ENCODE assay signal across 18 cellular contexts in genomic region chr11:75259711-75260110, GRCh38. TPM values are rescaled to one million over a fixed set of nuclear protein-coding genes. Genes with fewer than 3 reads are reported as not detected.
DNase-seq lines count a peak whose midpoint lies in the region; ATAC-seq and TF ChIP-seq lines count a peak whose summit lies in the region.
"Had no signal": no experiment of that assay in that cellular context is flagged by ENCODE, and none has a peak within 500 bp of the region (broad histone marks: within the 10 kb centered on the region; RNA-seq: fewer than 3 reads in every experiment).

No MANE protein-coding gene starts in this region.

- H3K27me3 ChIP-seq in Panc1 (ENCODE audit: control insufficient read depth, insufficient read depth, low read length): peaks cover 4% of the 10 kb centered on the region; the same call in 1 of the 2 replicates
- H3K27me3 ChIP-seq: ovary had no signal

- no TSS peak for BruUV-seq in Panc1 (replicated peaks; lab: Mats Ljungman, UMichigan)
- BruUV-seq in MCF 10A (replicated peaks; lab: Mats Ljungman, UMichigan): no TSS peak

- peaks cover 35% of the 10 kb centered on the region for H3K4me1 ChIP-seq in Panc1 (ENCODE audit: control insufficient read depth, insufficient read depth, low read length)

- intact Hi-C loops in Panc1 (cut with micrococcal nuclease; ENCODE audit: unreplicated experiment): no loop called here
- intact Hi-C loops in MCF 10A (cut with micrococcal nuclease): no loop called here

- H3K36me3 Mint-ChIP-seq in activated naive CD4-positive, alpha-beta T cell treated with anti-CD3 and anti-CD28 coated beads, Interleukin-2, amount 10 ng/mL, durations not matched to agents 7 days and 5 days: no peaks in the 10 kb centered on the region
- H3K36me3 Mint-ChIP-seq in activated naive CD4-positive, alpha-beta T cell treated with anti-CD3 and anti-CD28 coated beads, Interleukin-2, amount 50 U/mL, for 72 hours: no peaks in the 10 kb centered on the region
- H3K36me3 Mint-ChIP-seq in immature natural killer cell: no peaks in the 10 kb centered on the region
- H3K36me3 Mint-ChIP-seq in stimulated activated effector memory CD8-positive, alpha-beta T cell treated with anti-CD3 and anti-CD28 coated beads, Interleukin-12 subunit alpha, Interleukin-12 subunit beta, amount 100 ng/mL, for 72 hours: no peaks in the 10 kb centered on the region
- no peaks in the 10 kb centered on the region for H3K36me3 Mint-ChIP-seq in MCF 10A (ENCODE audit: insufficient read depth, unreplicated experiment)

- no peak overlapping the region for H3K27ac Mint-ChIP-seq in activated naive CD4-positive, alpha-beta T cell treated with anti-CD3 and anti-CD28 coated beads, Interleukin-2, amount 10 ng/mL, durations not matched to agents 7 days and 5 days
- peak overlapping the region in 1 of 2 donors; percentile 75 for H3K27ac Mint-ChIP-seq in activated naive CD4-positive, alpha-beta T cell treated with anti-CD3 and anti-CD28 coated beads, Interleukin-2, amount 50 U/mL, for 72 hours
- H3K27ac Mint-ChIP-seq in immature natural killer cell: peak overlapping the region; percentile 81 to 95 (median 88)
- peak overlapping the region; percentile 50 for H3K27ac Mint-ChIP-seq in stimulated activated effector memory CD8-positive, alpha-beta T cell treated with anti-CD3 and anti-CD28 coated beads, Interleukin-12 subunit alpha, Interleukin-12 subunit beta, amount 100 ng/mL, for 72 hours
- H3K27ac Mint-ChIP-seq in MCF 10A (ENCODE audit: low read depth, unreplicated experiment): no peak overlapping the region

- peak; percentile 11 for DNase-seq in activated naive CD4-positive, alpha-beta T cell treated with anti-CD3 and anti-CD28 coated beads, Interleukin-2, amount 10 ng/mL, durations not matched to agents 7 days and 5 days
- DNase-seq in activated naive CD4-positive, alpha-beta T cell treated with anti-CD3 and anti-CD28 coated beads, Interleukin-2, amount 50 U/mL, for 72 hours (ENCODE audit: low spot score in 2 of 2): no peak
- DNase-seq in Panc1 (ENCODE audit: low read depth, low spot score) (no peak), immature natural killer cell (no peak), MCF 10A (ENCODE audit: unreplicated experiment) (no peak), NAMALWA (ENCODE audit: low spot score) (no peak)
- no peak for DNase-seq in stimulated activated effector memory CD8-positive, alpha-beta T cell treated with anti-CD3 and anti-CD28 coated beads, Interleukin-12 subunit alpha, Interleukin-12 subunit beta, amount 100 ng/mL, for 72 hours (ENCODE audit: low spot score in 2 of 2)
- DNase-seq: activated CD4-positive, alpha-beta T cell treated with anti-CD3 and anti-CD28 coated beads, Interleukin-2, amount 50 U/mL, for 48 hours; Kasumi-1; NCI-H1105 treated with DMSO at 0.1 percent for 48 hours; NCI-H2107; NCI-H524; stimulated activated CD4-positive, alpha-beta T cell treated with anti-CD3 and anti-CD28 coated beads, Interleukin-2, amount 100 ng/mL, for 24 hours; stimulated activated naive CD8-positive, alpha-beta T cell treated with anti-CD3 and anti-CD28 coated beads, Interleukin-15, Interleukin-2, amounts not matched to agents 100 U/mL and 50 U/mL, for 24 hours; SW 1271; trophoblast cell had no signal

- H3K27ac ChIP-seq in Panc1 (ENCODE audit: low read length): no peak overlapping the region
- H3K27ac ChIP-seq: ovary had no signal

- in situ Hi-C loops in Panc1 (cut with HindIII; ENCODE audit: low pct_unique_long_range_greater_than_20kb, low sequenced_read_pairs): no loop called here

- H3K4me3 Mint-ChIP-seq in activated naive CD4-positive, alpha-beta T cell treated with anti-CD3 and anti-CD28 coated beads, Interleukin-2, amount 10 ng/mL, durations not matched to agents 7 days and 5 days: no peak overlapping the region
- H3K4me3 Mint-ChIP-seq in immature natural killer cell (peak overlapping the region in 2 of 5 donors; percentile 35 to 70), MCF 10A (ENCODE audit: unreplicated experiment) (no peak overlapping the region)
- H3K4me3 Mint-ChIP-seq in stimulated activated effector memory CD8-positive, alpha-beta T cell treated with anti-CD3 and anti-CD28 coated beads, Interleukin-12 subunit alpha, Interleukin-12 subunit beta, amount 100 ng/mL, for 72 hours: no peak overlapping the region

- ATAC-seq in activated naive CD4-positive, alpha-beta T cell treated with anti-CD3 and anti-CD28 coated beads, Interleukin-2, amount 50 U/mL, for 72 hours: no peak
- ATAC-seq in Panc1 (0 out of 2 replicates have a peak, but pooled peaks have one; percentile 11), HG02759 (IDR thresholded peaks at IDR 0.05; ENCODE audit: unreplicated experiment) (no peak)
- ATAC-seq in stimulated activated effector memory CD8-positive, alpha-beta T cell treated with anti-CD3 and anti-CD28 coated beads, Interleukin-12 subunit alpha, Interleukin-12 subunit beta, amount 100 ng/mL, for 72 hours: no peak
- ATAC-seq: stimulated activated naive CD8-positive, alpha-beta T cell treated with anti-CD3 and anti-CD28 coated beads, Interleukin-15, Interleukin-2, amounts not matched to agents 100 U/mL and 50 U/mL, for 24 hours had no signal

- CTCF ChIA-PET in activated naive CD4-positive, alpha-beta T cell treated with anti-CD3 and anti-CD28 coated beads, Interleukin-2, amount 10 ng/mL, durations not matched to agents 7 days and 5 days (lab: Charles Lee): no interaction called here
- CTCF ChIA-PET in Panc1 (lab: Charles Lee) (no interaction called here), MCF 10A (lab: Yijun Ruan, JAX) (no interaction called here)

- H3K4me3 ChIP-seq in Panc1 (ENCODE audit: low read depth in 2 of 2, low read length in 2 of 2): no peak overlapping the region
- H3K4me3 ChIP-seq: ovary had no signal

- H3K27me3 Mint-ChIP-seq in activated naive CD4-positive, alpha-beta T cell treated with anti-CD3 and anti-CD28 coated beads, Interleukin-2, amount 10 ng/mL, durations not matched to agents 7 days and 5 days: peaks cover 26% of the 10 kb centered on the region
- peaks cover 2 to 12% (median 7%) of the 10 kb centered on the region in 3 donors for H3K27me3 Mint-ChIP-seq in immature natural killer cell (ENCODE audit: low read depth in 3 of 3)
- H3K27me3 Mint-ChIP-seq in MCF 10A (ENCODE audit: insufficient read depth, unreplicated experiment): peaks cover 47% of the 10 kb centered on the region

- no peaks in the 10 kb centered on the region for H3K9me3 ChIP-seq in Panc1 (ENCODE audit: control insufficient read depth, insufficient read depth, low read depth, low read length)
- H3K9me3 ChIP-seq: ovary had no signal

- H3K36me3 ChIP-seq in Panc1 (ENCODE audit: control insufficient read depth, insufficient read depth, low read length): no peaks in the 10 kb centered on the region
- H3K36me3 ChIP-seq: ovary had no signal

- H3K9me3 Mint-ChIP-seq in activated naive CD4-positive, alpha-beta T cell treated with anti-CD3 and anti-CD28 coated beads, Interleukin-2, amount 10 ng/mL, durations not matched to agents 7 days and 5 days: no peaks in the 10 kb centered on the region
- H3K9me3 Mint-ChIP-seq in activated naive CD4-positive, alpha-beta T cell treated with anti-CD3 and anti-CD28 coated beads, Interleukin-2, amount 50 U/mL, for 72 hours: no peaks in the 10 kb centered on the region
- H3K9me3 Mint-ChIP-seq in immature natural killer cell: no peaks in the 10 kb centered on the region
- no peaks in the 10 kb centered on the region for H3K9me3 Mint-ChIP-seq in stimulated activated effector memory CD8-positive, alpha-beta T cell treated with anti-CD3 and anti-CD28 coated beads, Interleukin-12 subunit alpha, Interleukin-12 subunit beta, amount 100 ng/mL, for 72 hours
- no peaks in the 10 kb centered on the region for H3K9me3 Mint-ChIP-seq in MCF 10A (ENCODE audit: unreplicated experiment)

- TF ChIP-seq CTCF in Panc1 (IDR thresholded peaks at IDR 0.05): no peak
- no peak for TF ChIP-seq CTCF in MCF 10A (IDR thresholded peaks at IDR 0.05; ENCODE audit: unreplicated experiment)

- POLR2A ChIA-PET in Panc1 (lab: Charles Lee): no interaction called here
- POLR2A ChIA-PET in MCF 10A (lab: Yijun Ruan, JAX): no interaction called here

- peaks cover 41% of the 10 kb centered on the region for H3K4me1 Mint-ChIP-seq in activated naive CD4-positive, alpha-beta T cell treated with anti-CD3 and anti-CD28 coated beads, Interleukin-2, amount 10 ng/mL, durations not matched to agents 7 days and 5 days
- peaks cover 55% of the 10 kb centered on the region in 2 donors for H3K4me1 Mint-ChIP-seq in immature natural killer cell
- peaks cover 32% of the 10 kb centered on the region for H3K4me1 Mint-ChIP-seq in stimulated activated effector memory CD8-positive, alpha-beta T cell treated with anti-CD3 and anti-CD28 coated beads, Interleukin-12 subunit alpha, Interleukin-12 subunit beta, amount 100 ng/mL, for 72 hours
- H3K4me1 Mint-ChIP-seq in MCF 10A (ENCODE audit: insufficient read depth, unreplicated experiment): no peaks in the 10 kb centered on the region

RNA-seq across cellular contexts. Expression of gene TPBGL, which starts 19.1 kb away (rescaled TPM):
- total RNA-seq in activated naive CD4-positive, alpha-beta T cell treated with anti-CD3 and anti-CD28 coated beads, Interleukin-2, amount 50 U/mL, for 72 hours: under 1 TPM; 0.07 to 0.68 TPM
- total RNA-seq in Panc1 (2021; ENCODE audit: unreplicated experiment) (0.54 TPM), MCF 10A (2022) (not detected in 2 replicates)
- 0.80 TPM for polyA plus RNA-seq in Panc1 (2012; ENCODE audit: insufficient read length)
- under 1 TPM in 1 of 3 donors, not detected in 2; 0.13 TPM for polyA plus RNA-seq in immature natural killer cell

Comparison
In these comparisons a context has a peak if more than half of its experiments do, and no peak if none do; other contexts are left out.
1. H3K27ac Mint-ChIP-seq: peak in immature natural killer cell (6 of 6) and stimulated activated effector memory CD8-positive, alpha-beta T cell treated with anti-CD3 and anti-CD28 coated beads, Interleukin-12 subunit alpha, Interleukin-12 subunit beta, amount 100 ng/mL, for 72 hours (single experiment); none in activated naive CD4-positive, alpha-beta T cell treated with anti-CD3 and anti-CD28 coated beads, Interleukin-2, amount 10 ng/mL, durations not matched to agents 7 days and 5 days (single experiment) and MCF 10A (single experiment).